8 cellular contexts compared by ENCODE assay signal in genomic region chr6:156933201-156934053, GRCh38.
A peak's percentile ranks its signal among the peaks of the same experiment; 100 is the strongest.
DNase-seq lines count a peak whose midpoint lies in the region; ATAC-seq, FAIRE-seq and TF ChIP-seq lines count a peak whose summit lies in the region.

No MANE protein-coding gene starts in this region.

- TF ChIP-seq CTCF in GM12873 (IDR thresholded peaks at IDR 0.05; ENCODE audit: insufficient read depth, low read depth, low read length, missing control alignments), result peak; percentile 27
- TF ChIP-seq CTCF in H1 (IDR thresholded peaks at IDR 0.05; ENCODE audit: control extremely low read depth in 1 of 3, insufficient read depth in 1 of 3, low read depth in 1 of 3, low read length in 3 of 3), result peak in 2 of 3 experiments; percentile 16 to 21; a peak in 2 of 4 replicates
- TF ChIP-seq CTCF in neural progenitor cell (IDR thresholded peaks at IDR 0.05), result peak; percentile 46

- H2AFZ ChIP-seq in H1 (ENCODE audit: low read length) (no peak overlapping the region), neural progenitor cell (replicated peaks) (no peak overlapping the region)

- no peak overlapping the region for H3K27ac ChIP-seq in H1 (ENCODE audit: low read depth, low read length)
- no peak overlapping the region for H3K27ac ChIP-seq in neural progenitor cell

- no peak overlapping the region for H4K8ac ChIP-seq in H1 (ENCODE audit: extremely low read depth, insufficient read depth, low read length)

- CTCF ChIA-PET in H1 (lab: Charles Lee; ENCODE audit: partially characterized antibody), result interaction anchor here (0.6 to 3.3 kb wide), 16 partner anchors 8 to 182 kb away, joined by 3 to 16 read pairs (median 4); no protein-coding TSS in a partner anchor

- no peak overlapping the region for H3K18ac ChIP-seq in H1 (ENCODE audit: extremely low read depth, low read length)

- no peak for TF ChIP-seq POLR2A in H1 (IDR thresholded peaks at IDR 0.05; ENCODE audit: control extremely low read depth in 1 of 2, low read depth in 2 of 2, low read length in 2 of 2)

- H3K4me3 Mint-ChIP-seq in neural progenitor cell, result peak overlapping the region; percentile 48

- H4K20me1 ChIP-seq in H1 (replicated peaks in 1 of 2; ENCODE audit: control insufficient read depth in 1 of 2, insufficient read depth in 2 of 2, low read length in 2 of 2) (peaks cover 3% of the 10 kb centered on the region in 2 experiments), neural progenitor cell (ENCODE audit: low read depth) (peaks cover 73% of the 10 kb centered on the region)

- peaks cover 28% of the 10 kb centered on the region for H3K4me1 Mint-ChIP-seq in neural progenitor cell

- TF ChIP-seq EP300 in H1 (IDR thresholded peaks at IDR 0.05; ENCODE audit: borderline replicate concordance in 1 of 2, low read depth in 2 of 2, low read length in 2 of 2), result no peak

- peaks cover 4 to 15% (median 8%) of the 10 kb centered on the region in 4 experiments; a peak in 5 of 7 replicates for H3K4me1 ChIP-seq in H1 (replicated peaks in 1 of 4; ENCODE audit: control insufficient read depth in 3 of 4, insufficient read depth in 4 of 4, low read length in 3 of 4)
- H3K4me1 ChIP-seq in neural progenitor cell, result peaks cover 25% of the 10 kb centered on the region

- H3K56ac ChIP-seq in H1 (replicated peaks; ENCODE audit: insufficient read length, low read depth, low read length), result no peak overlapping the region

- no peak overlapping the region for H2BK15ac ChIP-seq in H1 (ENCODE audit: low read length)

- H3K4me3 ChIP-seq in H1 (ENCODE audit: extremely low read depth in 1 of 4, insufficient read depth in 2 of 4, low read depth in 3 of 4, low read length in 4 of 4) (peak overlapping the region in 1 of 4 experiments; percentile 15; a peak in 2 of 8 replicates), neural progenitor cell (peak overlapping the region; percentile 25)

- H3K14ac ChIP-seq in H1 (ENCODE audit: insufficient read length), result no peak overlapping the region

- 49% methylated on average over 7 of the region's 7 CpGs; no CpG with 5 or more reads in 1 of the 2 experiments for WGBS in H1 (ENCODE audit: extremely low coverage in 1 of 2, insufficient coverage in 1 of 2, insufficient read length in 1 of 2, insufficient replicate concordance in 2 of 2, low coverage in 1 of 2, low lambda C conversion rate in 2 of 2, missing lambda C conversion rate in 1 of 2), 2 experiments

- H3K27ac Mint-ChIP-seq in neural progenitor cell, result peak overlapping the region; percentile 78

- ATAC-seq in HG03095 (IDR thresholded peaks at IDR 0.05; ENCODE audit: unreplicated experiment), result no peak

- no peaks in the 10 kb centered on the region for H3K27me3 Mint-ChIP-seq in neural progenitor cell (ENCODE audit: insufficient read depth, low read depth)

- H2BK12ac ChIP-seq in H1 (ENCODE audit: low read depth, low read length), result no peak overlapping the region

- no peak for FAIRE-seq in H1 (lab: Jason Lieb, UNC)

- peaks cover 20% of the 10 kb centered on the region for H3K36me3 Mint-ChIP-seq in neural progenitor cell

- no peak overlapping the region for H2BK5ac ChIP-seq in H1 (ENCODE audit: low read depth, low read length)

- peaks cover 38% of the 10 kb centered on the region for H3F3A ChIP-seq in neural progenitor cell (ENCODE audit: low read depth)

- no peaks in the 10 kb centered on the region for H3K9me3 ChIP-seq in H1 (ENCODE audit: insufficient read depth in 2 of 2, low read depth in 1 of 2, low read length in 1 of 2)
- no peaks in the 10 kb centered on the region for H3K9me3 ChIP-seq in neural progenitor cell (ENCODE audit: low read depth)

- POLR2A ChIA-PET in H1 (lab: Charles Lee; ENCODE audit: partially characterized antibody), result interaction anchor here (0.5 to 1.7 kb wide), 5 partner anchors 9 to 101 kb away, joined by 3 to 5 read pairs (median 3); no protein-coding TSS in a partner anchor

- H2BK20ac ChIP-seq in H1 (ENCODE audit: low read length), result no peak overlapping the region

- H3K27me3 ChIP-seq in H1 (replicated peaks in 1 of 4; ENCODE audit: control insufficient read depth in 3 of 4, extremely low read depth in 1 of 4, insufficient read depth in 3 of 4, low read length in 3 of 4) (no peaks in the 10 kb centered on the region), neural progenitor cell (no peaks in the 10 kb centered on the region)

- peak; percentile 76 for DNase-seq in NCI-H2227 (lab: John Stamatoyannopoulos, UW; ENCODE audit: unreplicated experiment)
- DNase-seq in H1 (ENCODE audit: low read depth in 1 of 2, low spot score in 2 of 2), result no peak
- DNase-seq in neural progenitor cell (ENCODE audit: low spot score), result peak; percentile 86
- no peak for DNase-seq in NOMO-1 treated with dmso at 0.1 percent for 144 hours (lab: John Stamatoyannopoulos, UW; ENCODE audit: unreplicated experiment)
- no peak for DNase-seq in MV-4-11 (lab: John Stamatoyannopoulos, UW)
- no peak for DNase-seq in SKM-1 (lab: John Stamatoyannopoulos, UW; ENCODE audit: unreplicated experiment)

- no peak overlapping the region for H2AK5ac ChIP-seq in H1 (ENCODE audit: low read depth, low read length)

- H4K91ac ChIP-seq in H1 (replicated peaks; ENCODE audit: insufficient read length, low read length), result no peak overlapping the region

- H3K4me2 ChIP-seq in H1 (ENCODE audit: insufficient read depth in 1 of 2, low read depth in 2 of 2, low read length in 2 of 2), result peak overlapping the region; percentile 11 to 45; a peak in 2 of 4 replicates
- peak overlapping the region; percentile 71 for H3K4me2 ChIP-seq in neural progenitor cell

- H2BK120ac ChIP-seq in H1 (replicated peaks; ENCODE audit: low read depth, low read length), result no peak overlapping the region

- peaks cover 0 to 3% (median 0%) of the 10 kb centered on the region in 4 experiments; a peak in 2 of 8 replicates for H3K36me3 ChIP-seq in H1 (ENCODE audit: control insufficient read depth in 2 of 4, insufficient read depth in 4 of 4, low read length in 3 of 4)
- H3K36me3 ChIP-seq in neural progenitor cell, result no peaks in the 10 kb centered on the region

- H3K9me3 Mint-ChIP-seq in neural progenitor cell, result no peaks in the 10 kb centered on the region

- H3K79me2 ChIP-seq in H1 (ENCODE audit: control insufficient read depth in 1 of 2, insufficient read depth in 2 of 2, low read length in 2 of 2), result peaks cover 0 to 85% of the 10 kb centered on the region in 2 experiments; a peak in 3 of 4 replicates
- H3K79me2 ChIP-seq in neural progenitor cell (ENCODE audit: low read depth), result peaks cover 93% of the 10 kb centered on the region

- no peaks in the 10 kb centered on the region for H3K23me2 ChIP-seq in H1 (ENCODE audit: low read depth, low read length)

- H3K4ac ChIP-seq in H1 (replicated peaks; ENCODE audit: insufficient read length, low read depth, low read length), result no peak overlapping the region

- H4K5ac ChIP-seq in H1 (ENCODE audit: insufficient read length, low read depth, low read length), result no peak overlapping the region

- TF ChIP-seq RAD21 in H1 (IDR thresholded peaks at IDR 0.05 in 1 of 2, conservative IDR thresholded peaks at IDR 0.05 in 1 of 2; ENCODE audit: low read depth in 2 of 2, low read length in 2 of 2), result peak; percentile 33 to 37; a peak in 3 of 4 replicates

- H3K9ac ChIP-seq in H1 (replicated peaks in 1 of 4; ENCODE audit: extremely low read depth in 1 of 4, low read depth in 3 of 4, low read length in 3 of 4) (no peak overlapping the region), neural progenitor cell (no peak overlapping the region)

- no peaks in the 10 kb centered on the region for H3K79me1 ChIP-seq in H1 (ENCODE audit: low read depth, low read length)

- no peak overlapping the region for H3K23ac ChIP-seq in H1 (ENCODE audit: insufficient read length)

TF ChIP-seq in H1, 55 proteins besides CTCF, POLR2A, EP300 and RAD21:
- TF ChIP-seq HDAC2 (IDR thresholded peaks at IDR 0.05; ENCODE audit: borderline replicate concordance in 1 of 2, low read depth in 2 of 2, low read length in 2 of 2) (peak in 1 of 2 experiments; percentile 65; a peak in 1 of 4 replicates), ATF3 (IDR thresholded peaks at IDR 0.05; ENCODE audit: insufficient read depth, low read depth, low read length) (no peak), TBP (IDR thresholded peaks at IDR 0.05; ENCODE audit: low read depth, low read length) (no peak), ZNF274 (IDR thresholded peaks at IDR 0.05; ENCODE audit: borderline replicate concordance, extremely low read depth, low read length) (no peak), EZH2 (IDR thresholded peaks at IDR 0.05; ENCODE audit: low read depth, low read length, severe bottlenecking) (no peak), CHD1 (IDR thresholded peaks at IDR 0.05; ENCODE audit: low read depth, low read length) (no peak), BACH1 (IDR thresholded peaks at IDR 0.05; ENCODE audit: low read length) (no peak), RNF2 (IDR thresholded peaks at IDR 0.05; ENCODE audit: borderline replicate concordance, low read depth, low read length, missing control alignments, poor library complexity, severe bottlenecking) (no peak), SIN3A (conservative IDR thresholded peaks at IDR 0.05 in 1 of 2, IDR thresholded peaks at IDR 0.05 in 1 of 2; ENCODE audit: low read depth in 1 of 2, low read length in 2 of 2) (no peak), NANOG (IDR thresholded peaks at IDR 0.05; ENCODE audit: insufficient read depth, low read depth, low read length, poor library complexity, severe bottlenecking) (no peak), MAX (IDR thresholded peaks at IDR 0.05) (0 out of 2 replicates have a peak, but pooled peaks have one; percentile 7), KDM1A (IDR thresholded peaks at IDR 0.05; ENCODE audit: borderline replicate concordance, low read length) (no peak), USF2 (IDR thresholded peaks at IDR 0.05; ENCODE audit: low read length) (no peak), SUZ12 (IDR thresholded peaks at IDR 0.05; ENCODE audit: low read length) (no peak)

Comparison
In these comparisons a context has a peak if more than half of its experiments do, and no peak if none do; other contexts are left out.
1. DNase-seq: peak in NCI-H2227 (single experiment) and neural progenitor cell (single experiment); none in H1 (0 of 2), NOMO-1 treated with dmso at 0.1 percent for 144 hours (single experiment), MV-4-11 (single experiment) and SKM-1 (single experiment).
2. Peak in every context shown above with its lines, with median percentiles within 50 percentile points of each other: CTCF ChIP-seq.